Comparison of ENCODE assay signal across 13 cellular contexts in the genomic region with DNA sequence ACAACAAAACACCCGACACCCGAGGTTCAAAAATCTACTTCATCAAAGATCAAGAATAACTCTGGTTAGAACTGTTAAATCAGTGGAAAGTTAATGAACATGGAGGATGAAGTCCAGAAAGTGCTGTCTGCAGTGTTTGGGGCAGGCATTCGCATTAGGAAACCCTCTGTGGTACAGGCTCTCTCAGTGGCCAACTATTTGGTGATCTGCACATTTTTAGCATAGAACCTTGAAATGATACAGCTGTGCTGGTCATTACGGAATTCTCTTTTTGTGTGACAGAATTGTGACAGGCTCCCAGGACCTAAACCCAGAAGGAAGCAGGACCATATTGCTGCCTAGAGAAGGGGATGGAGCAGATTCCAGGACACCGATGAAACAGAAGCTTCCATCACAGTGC.
DNase-seq lines count a peak whose midpoint lies in the region; ATAC-seq and TF ChIP-seq lines count a peak whose summit lies in the region.
"Had no signal": no experiment of that assay in that cellular context is flagged by ENCODE, and none has a peak within 500 bp of the region (broad histone marks: within the 10 kb centered on the region; RNA-seq: fewer than 3 reads in every experiment).

No MANE protein-coding gene starts in this region.

- H3K9me2 ChIP-seq in OCI-LY7 (ENCODE audit: insufficient read depth, low read length), result no peaks in the 10 kb centered on the region

- peaks cover 20% of the 10 kb centered on the region for H3K36me3 Mint-ChIP-seq in WTC11
- H3K36me3 Mint-ChIP-seq in CD14-positive monocyte, result peaks cover 59 to 80% of the 10 kb centered on the region in 2 donors

- no peak overlapping the region for H3K4me2 ChIP-seq in OCI-LY7 (ENCODE audit: low read length)

- H3K27ac ChIP-seq in rectal smooth muscle tissue (ENCODE audit: low read depth, low read length) (peak overlapping the region; percentile 77), SJCRH30 (no peak overlapping the region), OCI-LY7 (ENCODE audit: low read depth, low read length, poor library complexity, severe bottlenecking) (no peak overlapping the region)

- peak overlapping the region; percentile 63 for H3K27ac Mint-ChIP-seq in WTC11
- H3K27ac Mint-ChIP-seq in CD14-positive monocyte, result peak overlapping the region in 1 of 7 donors; percentile 30
- H3K27ac Mint-ChIP-seq: activated T-helper 2 cell treated with anti-CD3 and anti-CD28 coated beads, Interferon-gamma antibody, Interleukin-2, Interleukin-4, amounts not matched to agents 10 μg/mL and 5 μg/mL and 100 μg/mL, durations not matched to agents 14 hours and 24 hours and 36 hours had no signal

- peaks cover 49% of the 10 kb centered on the region for H3K4me1 ChIP-seq in rectal smooth muscle tissue (ENCODE audit: control insufficient read depth, insufficient read depth, low read length)
- peaks cover 2% of the 10 kb centered on the region; the same call in 1 of the 2 replicates for H3K4me1 ChIP-seq in SJCRH30
- H3K4me1 ChIP-seq in OCI-LY7 (ENCODE audit: insufficient read depth, low read length, poor library complexity, severe bottlenecking), result peaks cover 25% of the 10 kb centered on the region
- H3K4me1 ChIP-seq: BE2C had no signal

- no peak overlapping the region for H2AFZ ChIP-seq in OCI-LY7 (ENCODE audit: low read length)

- no peaks in the 10 kb centered on the region for H3K9me3 ChIP-seq in SJCRH30 (replicated peaks)
- H3K9me3 ChIP-seq in OCI-LY7 (ENCODE audit: low read length), result no peaks in the 10 kb centered on the region
- H3K9me3 ChIP-seq: BE2C had no signal

- intact Hi-C loops in OCI-LY7 (cut with micrococcal nuclease; ENCODE audit: unreplicated experiment), result no loop called here
- intact Hi-C loops in CD14-positive monocyte (cut with micrococcal nuclease), result no loop called here

- H3K4me3 ChIP-seq in fibroblast of pulmonary artery (replicated peaks; ENCODE audit: low read depth, low read length) (no peak overlapping the region), rectal smooth muscle tissue (ENCODE audit: low read length) (no peak overlapping the region), SJCRH30 (no peak overlapping the region), OCI-LY7 (ENCODE audit: low read depth, low read length, poor library complexity, severe bottlenecking) (no peak overlapping the region)

- H4K20me1 ChIP-seq in OCI-LY7 (ENCODE audit: insufficient read depth, low read length), result peaks cover 43% of the 10 kb centered on the region

- TF ChIP-seq CTCF in WTC11 (IDR thresholded peaks at IDR 0.05) (no peak), fibroblast of pulmonary artery (IDR thresholded peaks at IDR 0.05; ENCODE audit: low read length, missing control alignments) (no peak), GM10248 (IDR thresholded peaks at IDR 0.05; ENCODE audit: control extremely low read depth, extremely low read depth, low read depth, missing control alignments) (no peak), OCI-LY7 (conservative IDR thresholded peaks at IDR 0.05; ENCODE audit: low read length) (no peak), CD14-positive monocyte (IDR thresholded peaks at IDR 0.05) (no peak)

- H3K9me3 Mint-ChIP-seq in WTC11 (no peaks in the 10 kb centered on the region; the same call in 1 of the 2 replicates), CD14-positive monocyte (no peaks in the 10 kb centered on the region)
- H3K9me3 Mint-ChIP-seq: activated T-helper 2 cell treated with anti-CD3 and anti-CD28 coated beads, Interferon-gamma antibody, Interleukin-2, Interleukin-4, amounts not matched to agents 10 μg/mL and 5 μg/mL and 100 μg/mL, durations not matched to agents 14 hours and 24 hours and 36 hours; naive B cell had no signal

- no TSS peak for BruUV-seq in OCI-LY7 (replicated peaks; lab: Mats Ljungman, UMichigan)

- ATAC-seq in WTC11, result no peak

- H3K36me3 ChIP-seq in rectal smooth muscle tissue (ENCODE audit: control insufficient read depth, insufficient read depth, low read length) (peaks cover 11% of the 10 kb centered on the region), SJCRH30 (peaks cover 42% of the 10 kb centered on the region), OCI-LY7 (ENCODE audit: insufficient read depth, low read length) (peaks cover 100% of the 10 kb centered on the region)
- H3K36me3 ChIP-seq: BE2C had no signal

- H3K27me3 ChIP-seq in rectal smooth muscle tissue (ENCODE audit: control insufficient read depth, insufficient read depth, low read length) (no peaks in the 10 kb centered on the region), SJCRH30 (no peaks in the 10 kb centered on the region)
- H3K27me3 ChIP-seq: BE2C had no signal

- CTCF ChIA-PET in WTC11 (lab: Charles Lee), result interaction anchor here (1.2 to 3.3 kb wide), 3 partner anchors 10 to 442 kb away, joined by 3 to 24 read pairs (median 23); no protein-coding TSS in a partner anchor
- CTCF ChIA-PET in GM10248 (lab: Yijun Ruan, JAX), result interaction anchor here (1.0 kb wide), 1 partner anchor 9 kb away, joined by 3 read pairs; no protein-coding TSS in a partner anchor
- CTCF ChIA-PET in OCI-LY7 (lab: Charles Lee; ENCODE audit: unreplicated experiment), result no interaction called here

- no peak overlapping the region for H3K9ac ChIP-seq in rectal smooth muscle tissue (ENCODE audit: low read length)

- DNase-seq in AG08396 (ENCODE audit: low spot score) (peak; percentile 37), WTC11 (ENCODE audit: low spot score) (no peak), fibroblast of pulmonary artery (ENCODE audit: low read depth) (peak; percentile 44), GM10248 (ENCODE audit: extremely low spot score) (no peak), SJCRH30 (no peak), OCI-LY7 (ENCODE audit: low spot score) (no peak), CD14-positive monocyte (ENCODE audit: low spot score) (no peak)
- DNase-seq: activated CD4-positive, alpha-beta T cell treated with anti-CD3 and anti-CD28 coated beads for 48 hours; BE2C; naive B cell; NCI-H2171 treated with DMSO at 0.1 percent for 48 hours had no signal

- H3K4me3 Mint-ChIP-seq in WTC11 (no peak overlapping the region), CD14-positive monocyte (no peak overlapping the region)

- H3K4me1 Mint-ChIP-seq in WTC11 (peaks cover 60% of the 10 kb centered on the region), CD14-positive monocyte (peaks cover 30% of the 10 kb centered on the region)

- POLR2A ChIA-PET in WTC11 (lab: Charles Lee), result interaction anchor here (1.3 kb wide), 1 partner anchor 10 kb away, joined by 3 read pairs; no protein-coding TSS in a partner anchor
- POLR2A ChIA-PET in GM10248 (lab: Yijun Ruan, JAX), result no interaction called here
- POLR2A ChIA-PET in OCI-LY7 (lab: Charles Lee), result interaction anchor here (0.8 kb wide), 1 partner anchor 44 kb away, joined by 3 read pairs; no protein-coding TSS in a partner anchor

- no peaks in the 10 kb centered on the region for H3K27me3 Mint-ChIP-seq in WTC11 (ENCODE audit: low read depth)
- peaks cover 0 to 4% (median 0%) of the 10 kb centered on the region in 3 donors for H3K27me3 Mint-ChIP-seq in CD14-positive monocyte (ENCODE audit: low read depth in 3 of 3)
- H3K27me3 Mint-ChIP-seq: naive B cell had no signal

- H3K79me2 ChIP-seq in OCI-LY7 (ENCODE audit: insufficient read depth, low read depth, low read length), result peaks cover 100% of the 10 kb centered on the region

TF ChIP-seq in WTC11, 78 proteins besides CTCF, POLR2A, EP300 and RAD21:
- TF ChIP-seq ZNF219 (CRISPR knock-in tag; IDR thresholded peaks at IDR 0.05; ENCODE audit: borderline replicate concordance) (no peak), HMGA2 (CRISPR knock-in tag; IDR thresholded peaks at IDR 0.05) (no peak), SP1 (CRISPR knock-in tag; conservative IDR thresholded peaks at IDR 0.05) (no peak), TEAD1 (CRISPR knock-in tag; IDR thresholded peaks at IDR 0.05) (no peak)
- TF ChIP-seq, protein P1, sequence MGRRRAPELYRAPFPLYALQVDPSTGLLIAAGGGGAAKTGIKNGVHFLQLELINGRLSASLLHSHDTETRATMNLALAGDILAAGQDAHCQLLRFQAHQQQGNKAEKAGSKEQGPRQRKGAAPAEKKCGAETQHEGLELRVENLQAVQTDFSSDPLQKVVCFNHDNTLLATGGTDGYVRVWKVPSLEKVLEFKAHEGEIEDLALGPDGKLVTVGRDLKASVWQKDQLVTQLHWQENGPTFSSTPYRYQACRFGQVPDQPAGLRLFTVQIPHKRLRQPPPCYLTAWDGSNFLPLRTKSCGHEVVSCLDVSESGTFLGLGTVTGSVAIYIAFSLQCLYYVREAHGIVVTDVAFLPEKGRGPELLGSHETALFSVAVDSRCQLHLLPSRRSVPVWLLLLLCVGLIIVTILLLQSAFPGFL (CRISPR knock-in tag; IDR thresholded peaks at IDR 0.05; ENCODE audit: borderline replicate concordance), result no peak
- TF ChIP-seq, protein P2, sequence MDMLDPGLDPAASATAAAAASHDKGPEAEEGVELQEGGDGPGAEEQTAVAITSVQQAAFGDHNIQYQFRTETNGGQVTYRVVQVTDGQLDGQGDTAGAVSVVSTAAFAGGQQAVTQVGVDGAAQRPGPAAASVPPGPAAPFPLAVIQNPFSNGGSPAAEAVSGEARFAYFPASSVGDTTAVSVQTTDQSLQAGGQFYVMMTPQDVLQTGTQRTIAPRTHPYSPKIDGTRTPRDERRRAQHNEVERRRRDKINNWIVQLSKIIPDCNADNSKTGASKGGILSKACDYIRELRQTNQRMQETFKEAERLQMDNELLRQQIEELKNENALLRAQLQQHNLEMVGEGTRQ (CRISPR knock-in tag; IDR thresholded peaks at IDR 0.05), result no peak

Comparison
In these comparisons a context has a peak if more than half of its experiments do, and no peak if none do; other contexts are left out.
1. DNase-seq: peak in AG08396 (single experiment) and fibroblast of pulmonary artery (single experiment); none in WTC11 (single experiment), GM10248 (single experiment), SJCRH30 (0 of 2), OCI-LY7 (single experiment) and CD14-positive monocyte (single experiment).